In genomic region chrX:153763989-153764755, GRCh38 we compare ENCODE assay signal across 8 cellular contexts. TPM values are rescaled to one million over a fixed set of nuclear protein-coding genes. Genes with fewer than 3 reads are reported as not detected.
A peak's percentile ranks its signal among the peaks of the same experiment; 100 is the strongest.
DNase-seq lines count a peak whose midpoint lies in the region; ATAC-seq, FAIRE-seq and TF ChIP-seq lines count a peak whose summit lies in the region.

Gene PLXNB3 (plus strand): TSS chrX:153764249. CDS start chrX:153765536, 1,287 bp downstream.

- H3K27ac ChIP-seq in MM.1S (ENCODE audit: low read length) (no peak within 1 kb of the TSS), pancreas (peak within 1 kb of the TSS in 3 of 4 donors; percentile 12 to 53 (median 34)), thyroid gland (no peak within 1 kb of the TSS)

- no peaks in the 10 kb centered on the region for H3F3A ChIP-seq in MM.1S (ENCODE audit: insufficient read depth, low read length)

- no peak within 1 kb of the TSS for H2AFZ ChIP-seq in MM.1S (ENCODE audit: low read length)

- intact Hi-C loops in pancreas (cut with DNase I), result loop anchor here in 1 of 3 donors (10.0 kb wide), 1 partner anchor 191 kb away; no protein-coding TSS in a partner anchor
- intact Hi-C loops in thyroid gland (cut with DNase I), result no loop called here

- no peaks in the 10 kb centered on the region for H3K79me2 ChIP-seq in MM.1S (ENCODE audit: low read length)

- DNase-seq in SHP77 (lab: John Stamatoyannopoulos, UW) (peak; percentile 53 to 54), SHP77 treated with DMSO at 0.1 percent for 48 hours (lab: John Stamatoyannopoulos, UW) (no peak), MM.1S (peak; percentile 61), SKM-1 (lab: John Stamatoyannopoulos, UW; ENCODE audit: unreplicated experiment) (peak; percentile 2), glomerular endothelial cell (ENCODE audit: extremely low read depth, low read depth, low spot score) (no peak), pancreas (peak; percentile 67 to 96 (median 86)), thyroid gland (peak; percentile 69 to 71)
- peak; percentile 64 to 81 for DNase-seq in activated naive CD4-positive, alpha-beta T cell treated with anti-CD3 and anti-CD28 coated beads, Interleukin-2, amount 50 U/mL, for 72 hours (ENCODE audit: low spot score in 2 of 2)

- no peak for TF ChIP-seq POLR2A in thyroid gland (IDR thresholded peaks at IDR 0.05)

- H3K4me3 ChIP-seq in MM.1S (ENCODE audit: low read length) (no peak within 1 kb of the TSS), pancreas (peak within 1 kb of the TSS in 1 of 4 donors; percentile 8), thyroid gland (replicated peaks in 1 of 3) (no peak within 1 kb of the TSS)

- no peaks in the 10 kb centered on the region for H3K36me3 Mint-ChIP-seq in activated naive CD4-positive, alpha-beta T cell treated with anti-CD3 and anti-CD28 coated beads, Interleukin-2, amount 50 U/mL, for 72 hours

- no peaks in the 10 kb centered on the region for H3K36me3 ChIP-seq in MM.1S (replicated peaks; ENCODE audit: insufficient read depth, low read length)
- no peaks in the 10 kb centered on the region for H3K36me3 ChIP-seq in pancreas
- H3K36me3 ChIP-seq in thyroid gland, result no peaks in the 10 kb centered on the region

- H4K20me1 ChIP-seq in MM.1S (ENCODE audit: insufficient read depth, low read length), result no peaks in the 10 kb centered on the region

- H3K9me3 Mint-ChIP-seq in activated naive CD4-positive, alpha-beta T cell treated with anti-CD3 and anti-CD28 coated beads, Interleukin-2, amount 50 U/mL, for 72 hours, result no peaks in the 10 kb centered on the region

- TF ChIP-seq CTCF in MM.1S (IDR thresholded peaks at IDR 0.05; ENCODE audit: low read length), result peak; percentile 85
- TF ChIP-seq CTCF in pancreas (IDR thresholded peaks at IDR 0.05), result peak; percentile 82 to 93 (median 88)
- peak; percentile 49 to 81 (median 65) for TF ChIP-seq CTCF in thyroid gland (IDR thresholded peaks at IDR 0.05)

- peak; percentile 86 to 90 for ATAC-seq in activated naive CD4-positive, alpha-beta T cell treated with anti-CD3 and anti-CD28 coated beads, Interleukin-2, amount 50 U/mL, for 72 hours
- peak; percentile 88 to 95 (median 91) for ATAC-seq in pancreas

- WGBS in pancreas, 2 donors, result 15 to 30% methylated on average over 26 of the region's 26 CpGs
- WGBS in thyroid gland, 2 donors, result 20% methylated on average over 1 of the region's 26 CpGs; no CpG with 5 or more reads in 1 of the 2 donors

- peak within 1 kb of the TSS in 1 of 2 donors; percentile 63 for H3K27ac Mint-ChIP-seq in activated naive CD4-positive, alpha-beta T cell treated with anti-CD3 and anti-CD28 coated beads, Interleukin-2, amount 50 U/mL, for 72 hours

- H3K9me3 ChIP-seq in MM.1S (replicated peaks; ENCODE audit: insufficient read depth, low read length) (no peaks in the 10 kb centered on the region), pancreas (no peaks in the 10 kb centered on the region), thyroid gland (no peaks in the 10 kb centered on the region)

- no peak for FAIRE-seq in pancreas (lab: Jason Lieb, UNC)

- H3K4me1 ChIP-seq in MM.1S (ENCODE audit: low read length) (no peaks in the 10 kb centered on the region), pancreas (no peaks in the 10 kb centered on the region), thyroid gland (no peaks in the 10 kb centered on the region)

- H3K9me2 ChIP-seq in MM.1S (replicated peaks; ENCODE audit: insufficient read depth, low read length), result no peaks in the 10 kb centered on the region

- H3K27me3 ChIP-seq in MM.1S (replicated peaks; ENCODE audit: insufficient read depth, low read length) (no peaks in the 10 kb centered on the region), pancreas (peaks cover 0 to 3% (median 0%) of the 10 kb centered on the region in 4 donors), thyroid gland (no peaks in the 10 kb centered on the region)

- H3K4me2 ChIP-seq in MM.1S (ENCODE audit: low read depth, low read length), result peak within 1 kb of the TSS; percentile 48; the same call in 1 of the 2 replicates

- no peak within 1 kb of the TSS for H3K9ac ChIP-seq in MM.1S (ENCODE audit: low read length)

RNA-seq across cellular contexts. Expression of gene PLXNB3, which starts in this region (rescaled TPM):
- 1 to 10 TPM; 1.5 to 3.2 TPM for total RNA-seq in activated naive CD4-positive, alpha-beta T cell treated with anti-CD3 and anti-CD28 coated beads, Interleukin-2, amount 50 U/mL, for 72 hours
- 25.6 and 37.6 TPM in 2 replicates for total RNA-seq in glomerular endothelial cell
- total RNA-seq in pancreas, result 1 to 10 TPM; 4.0 to 9.0 (median 5.2) TPM
- 10 to 100 TPM; 22.9 to 28.6 TPM for polyA plus RNA-seq in pancreas
- 1 to 10 TPM in 3 of 4 donors, under 1 TPM in 1; 0.67 to 2.0 (median 1.1) TPM for total RNA-seq in thyroid gland

Comparison
In these comparisons a context has a peak if more than half of its experiments do, and no peak if none do; other contexts are left out.
1. DNase-seq: peak in SHP77 (2 of 2), MM.1S (single experiment), SKM-1 (single experiment), activated naive CD4-positive, alpha-beta T cell treated with anti-CD3 and anti-CD28 coated beads, Interleukin-2, amount 50 U/mL, for 72 hours (2 of 2), pancreas (6 of 6) and thyroid gland (2 of 2); none in SHP77 treated with DMSO at 0.1 percent for 48 hours (single experiment) and glomerular endothelial cell (single experiment).
2. H3K27ac ChIP-seq: peak in pancreas (3 of 4); none in MM.1S (single experiment) and thyroid gland (0 of 3).
3. Peak in every context shown above with its lines, with median percentiles within 50 percentile points of each other: CTCF ChIP-seq.